ENCODE assay signal across 9 cellular contexts in the genomic region with DNA sequence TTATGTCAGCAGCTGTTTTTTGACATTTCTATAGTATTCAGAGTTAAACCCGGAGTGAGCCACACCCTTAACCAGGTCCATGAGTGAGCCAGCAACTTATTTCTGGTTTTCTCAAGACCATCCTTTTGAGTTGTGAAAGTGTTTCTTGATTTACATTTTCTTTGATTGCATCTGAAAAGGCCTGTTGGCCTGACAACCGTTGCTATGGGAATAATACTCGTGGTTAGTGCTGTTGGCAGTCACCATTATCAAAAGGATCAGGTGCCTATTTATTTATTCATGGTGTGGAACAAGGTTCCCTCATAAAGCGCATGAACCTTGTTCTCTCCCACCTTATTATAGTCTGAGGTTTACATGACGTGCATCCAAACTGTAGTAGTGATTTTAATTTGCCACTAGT.
DNase-seq lines count a peak whose midpoint lies in the region; ATAC-seq and TF ChIP-seq lines count a peak whose summit lies in the region.
"Had no signal": no experiment of that assay in that cellular context is flagged by ENCODE, and none has a peak within 500 bp of the region (broad histone marks: within the 10 kb centered on the region; RNA-seq: fewer than 3 reads in every experiment).

No MANE protein-coding gene starts in this region.

- DNase-seq in HFFc6 (peak; percentile 35), NCI-H2029 (lab: John Stamatoyannopoulos, UW) (peak; percentile 65), cardiac fibroblast (ENCODE audit: low read depth in 2 of 2) (peak; percentile 7 to 26), renal cortical epithelial cell (ENCODE audit: low read depth) (peak; percentile 58), GM19240 (ENCODE audit: insufficient read length, low spot score) (no peak), cerebellum (ENCODE audit: low spot score) (no peak)
- DNase-seq: activated naive CD4-positive, alpha-beta T cell treated with anti-CD3 and anti-CD28 coated beads, Interleukin-2, amount 50 U/mL, for 16 hours had no signal

- H3K4me1 Mint-ChIP-seq in HFFc6 (ENCODE audit: low read depth): no peaks in the 10 kb centered on the region; the same call in 1 of the 2 replicates

- no peak for TF ChIP-seq CTCF in HFFc6 (IDR thresholded peaks at IDR 0.05)
- TF ChIP-seq CTCF in cardiac fibroblast (IDR thresholded peaks at IDR 0.05; ENCODE audit: low read depth, low read length): no peak

- no peaks in the 10 kb centered on the region for H3K9me3 Mint-ChIP-seq in HFFc6

- no peaks in the 10 kb centered on the region for H3K36me3 Mint-ChIP-seq in HFFc6 (ENCODE audit: low read depth)

- H3K4me3 ChIP-seq in cardiac fibroblast (replicated peaks in 1 of 2; ENCODE audit: low read depth in 2 of 2, low read length in 2 of 2): no peak overlapping the region

- no peak overlapping the region for H3K4me3 Mint-ChIP-seq in HFFc6

- no peaks in the 10 kb centered on the region for H3K27me3 Mint-ChIP-seq in HFFc6 (ENCODE audit: insufficient read depth)

- ATAC-seq in GM21529 (IDR thresholded peaks at IDR 0.05; ENCODE audit: unreplicated experiment): no peak
- ATAC-seq: HCT116 had no signal

- no peak overlapping the region for H3K27ac Mint-ChIP-seq in HFFc6

Comparison
In these comparisons a context has a peak if more than half of its experiments do, and no peak if none do; other contexts are left out.
1. DNase-seq: peak in HFFc6 (single experiment), NCI-H2029 (single experiment), cardiac fibroblast (2 of 2) and renal cortical epithelial cell (single experiment); none in GM19240 (single experiment) and cerebellum (single experiment).